Comparison of ENCODE assay signal across 15 cellular contexts in the genomic region with DNA sequence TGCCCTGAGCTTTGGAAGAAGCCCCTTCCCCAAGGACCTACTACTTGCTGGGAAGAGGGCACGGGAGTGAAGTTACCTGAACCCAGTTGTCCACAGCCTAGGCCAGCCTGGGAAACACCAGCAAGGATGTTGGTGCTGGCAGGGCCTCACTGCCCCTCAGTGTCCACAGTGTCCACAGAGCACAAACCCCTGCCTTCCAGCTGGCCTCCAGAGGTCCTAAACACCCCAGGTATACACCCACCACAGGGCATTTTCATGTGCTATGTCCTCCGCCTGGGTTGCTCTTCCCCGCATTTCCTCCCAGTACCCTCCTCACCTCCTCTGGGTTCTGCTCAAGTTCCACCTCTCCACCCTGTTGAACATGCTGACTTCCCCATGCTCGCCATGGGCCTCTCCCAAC. TPM values are rescaled to one million over a fixed set of nuclear protein-coding genes. Genes with fewer than 3 reads are reported as not detected.
DNase-seq lines count a peak whose midpoint lies in the region; ATAC-seq, FAIRE-seq and TF ChIP-seq lines count a peak whose summit lies in the region.
"Had no signal": no experiment of that assay in that cellular context is flagged by ENCODE, and none has a peak within 500 bp of the region (broad histone marks: within the 10 kb centered on the region; RNA-seq: fewer than 3 reads in every experiment).

No MANE protein-coding gene starts in this region.

- CTCF ChIA-PET in RWPE1 (lab: Yijun Ruan, JAX), result interaction anchor here (0.5 to 0.6 kb wide), 2 partner anchors 28 to 274 kb away, joined by 3 to 4 read pairs; no protein-coding TSS in a partner anchor

- peaks cover 8% of the 10 kb centered on the region for H3K4me1 Mint-ChIP-seq in activated naive CD8-positive, alpha-beta T cell treated with anti-CD3 and anti-CD28 coated beads, Interleukin-2, amount 10 ng/mL, durations not matched to agents 7 days and 5 days
- H3K4me1 Mint-ChIP-seq in activated naive CD8-positive, alpha-beta T cell treated with anti-CD3 and anti-CD28 coated beads, Interleukin-2, amount 50 U/mL, for 24 hours, result peaks cover 11% of the 10 kb centered on the region

- no peaks in the 10 kb centered on the region for H3K9me3 Mint-ChIP-seq in activated naive CD8-positive, alpha-beta T cell treated with anti-CD3 and anti-CD28 coated beads, Interleukin-2, amount 10 ng/mL, durations not matched to agents 7 days and 5 days
- H3K9me3 Mint-ChIP-seq in activated naive CD8-positive, alpha-beta T cell treated with anti-CD3 and anti-CD28 coated beads, Interleukin-2, amount 50 U/mL, for 24 hours, result no peaks in the 10 kb centered on the region

- peaks cover 4% of the 10 kb centered on the region for H3K79me1 ChIP-seq in neuronal stem cell (ENCODE audit: low read depth, low read length)

- peak overlapping the region; percentile 70 for H2AK5ac ChIP-seq in neuronal stem cell (ENCODE audit: low read depth, low read length)

- no peak overlapping the region for H3K4me2 ChIP-seq in keratinocyte (ENCODE audit: control insufficient read depth, extremely low read depth, insufficient read depth, low read depth, low read length)
- no peak overlapping the region for H3K4me2 ChIP-seq in neuronal stem cell (ENCODE audit: insufficient read depth, low read length, poor library complexity, severe bottlenecking)
- H3K4me2 ChIP-seq: BLaER1 had no signal

- WGBS in neuronal stem cell (ENCODE audit: extremely low coverage in 2 of 2, insufficient read length in 2 of 2, insufficient replicate concordance in 1 of 2), 2 donors, result no CpG with 5 or more reads among the region's 4 CpGs

- no peak for ATAC-seq in activated naive CD8-positive, alpha-beta T cell treated with anti-CD3 and anti-CD28 coated beads, Interleukin-2, amount 10 ng/mL, durations not matched to agents 7 days and 5 days (ENCODE audit: low read depth)
- no peak for ATAC-seq in activated naive CD8-positive, alpha-beta T cell treated with anti-CD3 and anti-CD28 coated beads, Interleukin-2, amount 50 U/mL, for 24 hours
- ATAC-seq in HG03095 (IDR thresholded peaks at IDR 0.05; ENCODE audit: unreplicated experiment) (no peak), HG03378 (IDR thresholded peaks at IDR 0.05; ENCODE audit: unreplicated experiment) (no peak)

- no peak overlapping the region for H4K91ac ChIP-seq in neuronal stem cell (ENCODE audit: low read depth, low read length, poor library complexity)

- no peak for DNase-seq in activated naive CD8-positive, alpha-beta T cell treated with anti-CD3 and anti-CD28 coated beads, Interleukin-2, amount 10 ng/mL, durations not matched to agents 7 days and 5 days
- no peak for DNase-seq in activated naive CD8-positive, alpha-beta T cell treated with anti-CD3 and anti-CD28 coated beads, Interleukin-2, amount 50 U/mL, for 24 hours
- DNase-seq in RWPE1 (ENCODE audit: low spot score), result no peak
- DNase-seq in keratinocyte (ENCODE audit: low read depth, low spot score), result no peak
- no peak for DNase-seq in neuronal stem cell (ENCODE audit: low spot score)
- DNase-seq in stimulated activated CD4-positive, alpha-beta T cell treated with anti-CD3 and anti-CD28 coated beads, Interleukin-15, amount 100 ng/mL, for 24 hours, result no peak
- DNase-seq: 8988T, AML-193, DMS53, GF-D8, HCEC 1CT had no signal

- H3K4me1 ChIP-seq in keratinocyte (ENCODE audit: control insufficient read depth, extremely low read depth, insufficient read depth, low read length), result peaks cover 28% of the 10 kb centered on the region
- H3K4me1 ChIP-seq in neuronal stem cell (ENCODE audit: control insufficient read depth in 2 of 2, insufficient read depth in 1 of 2, low read depth in 1 of 2, low read length in 2 of 2), result peaks cover 3 to 5% of the 10 kb centered on the region in 2 donors

- H3K36me3 Mint-ChIP-seq in activated naive CD8-positive, alpha-beta T cell treated with anti-CD3 and anti-CD28 coated beads, Interleukin-2, amount 10 ng/mL, durations not matched to agents 7 days and 5 days, result no peaks in the 10 kb centered on the region
- H3K36me3 Mint-ChIP-seq in activated naive CD8-positive, alpha-beta T cell treated with anti-CD3 and anti-CD28 coated beads, Interleukin-2, amount 50 U/mL, for 24 hours (ENCODE audit: low read depth), result no peaks in the 10 kb centered on the region

- H4K20me1 ChIP-seq in keratinocyte (ENCODE audit: control insufficient read depth, extremely low read depth, insufficient read depth, low read length), result no peaks in the 10 kb centered on the region
- H4K20me1 ChIP-seq: BLaER1 had no signal

- H3K4ac ChIP-seq in neuronal stem cell (ENCODE audit: low read length), result no peak overlapping the region

- no peak overlapping the region for H3K23ac ChIP-seq in neuronal stem cell (ENCODE audit: low read depth, low read length, poor library complexity)

- H2BK5ac ChIP-seq in neuronal stem cell (ENCODE audit: low read length), result no peak overlapping the region

- H3K27ac ChIP-seq in RWPE1 (peak overlapping the region; percentile 89), keratinocyte (ENCODE audit: control insufficient read depth, insufficient read depth, low read length) (no peak overlapping the region), neuronal stem cell (replicated peaks; ENCODE audit: low read length) (no peak overlapping the region)
- H3K27ac ChIP-seq: BLaER1 had no signal

- H3K4me3 Mint-ChIP-seq in activated naive CD8-positive, alpha-beta T cell treated with anti-CD3 and anti-CD28 coated beads, Interleukin-2, amount 10 ng/mL, durations not matched to agents 7 days and 5 days, result no peak overlapping the region
- no peak overlapping the region for H3K4me3 Mint-ChIP-seq in activated naive CD8-positive, alpha-beta T cell treated with anti-CD3 and anti-CD28 coated beads, Interleukin-2, amount 50 U/mL, for 24 hours

- dilution Hi-C loops in keratinocyte (cut with MboI; ENCODE audit: extremely low pct_ligation_motif_present, low sequenced_read_pairs), result no loop called here

- POLR2A ChIA-PET in activated naive CD8-positive, alpha-beta T cell treated with anti-CD3 and anti-CD28 coated beads, Interleukin-2, amount 10 ng/mL, durations not matched to agents 7 days and 5 days (lab: Charles Lee), result no interaction called here
- POLR2A ChIA-PET in RWPE1 (lab: Yijun Ruan, JAX; ENCODE audit: low non-redundant PET), result no interaction called here

- no peak overlapping the region for H3K14ac ChIP-seq in neuronal stem cell (ENCODE audit: low read length)

- H3K4me3 ChIP-seq in keratinocyte (ENCODE audit: control insufficient read depth in 2 of 3, extremely low read depth in 1 of 3, insufficient read depth in 2 of 3, low read depth in 1 of 3, low read length in 3 of 3), result no peak overlapping the region
- no peak overlapping the region for H3K4me3 ChIP-seq in neuronal stem cell (ENCODE audit: low read length in 2 of 2)
- H3K4me3 ChIP-seq: BLaER1 had no signal

- peaks cover 3% of the 10 kb centered on the region for H3K9me1 ChIP-seq in keratinocyte (ENCODE audit: control insufficient read depth, extremely low read depth, insufficient read depth, low read length)

- H3K18ac ChIP-seq in neuronal stem cell (ENCODE audit: low read length), result no peak overlapping the region

- H3K9me3 ChIP-seq in keratinocyte (ENCODE audit: control insufficient read depth, low read depth, low read length) (no peaks in the 10 kb centered on the region), neuronal stem cell (replicated peaks in 1 of 2; ENCODE audit: control insufficient read depth in 2 of 2, insufficient read depth in 1 of 2, low read depth in 1 of 2, low read length in 2 of 2) (peaks cover 0 to 4% of the 10 kb centered on the region in 2 donors)
- H3K9me3 ChIP-seq: BLaER1 had no signal

- peak overlapping the region; percentile 47 for H3K9ac ChIP-seq in keratinocyte (ENCODE audit: control insufficient read depth, extremely low read depth, insufficient read depth, low read length)
- no peak overlapping the region for H3K9ac ChIP-seq in neuronal stem cell (ENCODE audit: low read depth, low read length, poor library complexity)
- H3K9ac ChIP-seq: BLaER1 had no signal

- H2AFZ ChIP-seq in keratinocyte (ENCODE audit: control insufficient read depth, low read length), result no peak overlapping the region
- no peak overlapping the region for H2AFZ ChIP-seq in neuronal stem cell (ENCODE audit: low read length)

- no peak overlapping the region for H2BK120ac ChIP-seq in neuronal stem cell (ENCODE audit: low read depth, low read length)

- H3K27me3 Mint-ChIP-seq in activated naive CD8-positive, alpha-beta T cell treated with anti-CD3 and anti-CD28 coated beads, Interleukin-2, amount 10 ng/mL, durations not matched to agents 7 days and 5 days, result no peaks in the 10 kb centered on the region
- no peaks in the 10 kb centered on the region for H3K27me3 Mint-ChIP-seq in activated naive CD8-positive, alpha-beta T cell treated with anti-CD3 and anti-CD28 coated beads, Interleukin-2, amount 50 U/mL, for 24 hours

- peak overlapping the region; percentile 37 for H2BK15ac ChIP-seq in neuronal stem cell (ENCODE audit: low read length)

- no peaks in the 10 kb centered on the region for H3K27me3 ChIP-seq in keratinocyte (ENCODE audit: control insufficient read depth, extremely low read depth, insufficient read depth, low read length)
- H3K27me3 ChIP-seq in neuronal stem cell (ENCODE audit: control insufficient read depth in 3 of 3, insufficient read depth in 3 of 3, low read depth in 1 of 3, low read length in 3 of 3), result no peaks in the 10 kb centered on the region
- H3K27me3 ChIP-seq: BLaER1 had no signal

- H3K27ac Mint-ChIP-seq in activated naive CD8-positive, alpha-beta T cell treated with anti-CD3 and anti-CD28 coated beads, Interleukin-2, amount 10 ng/mL, durations not matched to agents 7 days and 5 days, result peak overlapping the region; percentile 9
- no peak overlapping the region for H3K27ac Mint-ChIP-seq in activated naive CD8-positive, alpha-beta T cell treated with anti-CD3 and anti-CD28 coated beads, Interleukin-2, amount 50 U/mL, for 24 hours

- H3K79me2 ChIP-seq in keratinocyte (ENCODE audit: control insufficient read depth, insufficient read depth, low read length), result peaks cover 7% of the 10 kb centered on the region

- no peak overlapping the region for H4K8ac ChIP-seq in neuronal stem cell (ENCODE audit: low read depth, low read length)

- no peak for FAIRE-seq in keratinocyte (lab: Jason Lieb, UNC)
- FAIRE-seq: GM19239 had no signal

- H3K36me3 ChIP-seq in keratinocyte (ENCODE audit: control insufficient read depth in 2 of 2, extremely low read depth in 1 of 2, insufficient read depth in 2 of 2, low read length in 2 of 2) (no peaks in the 10 kb centered on the region), neuronal stem cell (replicated peaks in 1 of 2; ENCODE audit: control insufficient read depth in 2 of 2, insufficient read depth in 2 of 2, low read length in 2 of 2) (no peaks in the 10 kb centered on the region)
- H3K36me3 ChIP-seq: BLaER1 had no signal

- TF ChIP-seq CTCF in RWPE1 (conservative IDR thresholded peaks at IDR 0.05; ENCODE audit: low read depth) (no peak), keratinocyte (optimal IDR thresholded peaks at IDR 0.05 in 1 of 3, IDR thresholded peaks at IDR 0.05 in 1 of 3, conservative IDR thresholded peaks at IDR 0.05 in 1 of 3; ENCODE audit: extremely low read depth in 1 of 3, insufficient read depth in 2 of 3, low read length in 3 of 3) (no peak)

- no peak overlapping the region for H2BK12ac ChIP-seq in neuronal stem cell (ENCODE audit: low read length)

RNA-seq across cellular contexts. Expression of gene PEMT, which starts 4.2 kb away (rescaled TPM):
- 10 to 100 TPM; 13.1 to 13.9 TPM for total RNA-seq in activated naive CD8-positive, alpha-beta T cell treated with anti-CD3 and anti-CD28 coated beads, Interleukin-2, amount 10 ng/mL, durations not matched to agents 7 days and 5 days
- 17.7 to 23.7 TPM (median 18.6 TPM) in 3 replicates for polyA plus RNA-seq in keratinocyte
- polyA plus RNA-seq in keratinocyte (2011; ENCODE audit: low read depth), result 5.2 TPM
- polyA plus RNA-seq in keratinocyte (2011; cell fraction: cytosol; rRNA removed), result 14.9 and 32.2 TPM in 2 replicates
- polyA plus RNA-seq in keratinocyte (2011; cell fraction: nucleus; rRNA removed), result 10.1 and 15.3 TPM in 2 replicates
- 24.9 and 27.2 TPM in 2 replicates for polyA plus RNA-seq in keratinocyte (2012; ENCODE audit: low replicate concordance)
- polyA minus RNA-seq in keratinocyte, result 9.8 to 53.1 TPM (median 10.8 TPM) in 3 replicates
- polyA minus RNA-seq in keratinocyte (2011; cell fraction: cytosol; rRNA and poly(A)+ RNA removed), result 28.0 TPM
- polyA minus RNA-seq in keratinocyte (2011; cell fraction: nucleus; rRNA and poly(A)+ RNA removed), result 3.6 and 4.6 TPM in 2 replicates
- 42.5 TPM for polyA plus RNA-seq in neuronal stem cell (2013, experiment 1 of 2)
- 39.1 TPM for polyA plus RNA-seq in neuronal stem cell (2013, experiment 2 of 2)
